Comparison of ENCODE assay signal across 1 cellular context in genomic region chr15:32716216-32716959, GRCh38.
TF ChIP-seq lines count a peak whose summit lies in the region.

No MANE protein-coding gene starts in this region.

TF ChIP-seq in H1, 55 proteins besides CTCF, POLR2A, EP300 and RAD21:
- no peak for TF ChIP-seq MAX (IDR thresholded peaks at IDR 0.05)
- TF ChIP-seq PHF8 (conservative IDR thresholded peaks at IDR 0.05; ENCODE audit: low read depth, low read length): no peak
- no peak for TF ChIP-seq POLR2AphosphoS5 (IDR thresholded peaks at IDR 0.05; ENCODE audit: low read depth, low read length)
- TF ChIP-seq RXRA (IDR thresholded peaks at IDR 0.05; ENCODE audit: insufficient read depth, low read depth, low read length): no peak
- no peak for TF ChIP-seq JUN (IDR thresholded peaks at IDR 0.05; ENCODE audit: low read depth, low read length)
- no peak for TF ChIP-seq TAF1 (IDR thresholded peaks at IDR 0.05; ENCODE audit: low read depth, low read length)
- no peak for TF ChIP-seq BCL11A (IDR thresholded peaks at IDR 0.05; ENCODE audit: low read depth in 2 of 2, low read length in 2 of 2)
- TF ChIP-seq NANOG (IDR thresholded peaks at IDR 0.05; ENCODE audit: insufficient read depth, low read depth, low read length, poor library complexity, severe bottlenecking): no peak
- TF ChIP-seq YY1 (IDR thresholded peaks at IDR 0.05; ENCODE audit: low read depth, low read length): no peak
- TF ChIP-seq CEBPB (IDR thresholded peaks at IDR 0.05; ENCODE audit: low read depth, low read length): no peak
- no peak for TF ChIP-seq MAFK (IDR thresholded peaks at IDR 0.05; ENCODE audit: low read depth, low read length)
- TF ChIP-seq TCF12 (IDR thresholded peaks at IDR 0.05; ENCODE audit: low read depth, low read length): no peak
- TF ChIP-seq CBX5 (IDR thresholded peaks at IDR 0.05; ENCODE audit: low read depth, low read length): no peak
- TF ChIP-seq HDAC2 (IDR thresholded peaks at IDR 0.05; ENCODE audit: borderline replicate concordance in 1 of 2, low read depth in 2 of 2, low read length in 2 of 2): no peak
- TF ChIP-seq SP4 (IDR thresholded peaks at IDR 0.05; ENCODE audit: low read length): no peak
- TF ChIP-seq RFX5 (IDR thresholded peaks at IDR 0.05; ENCODE audit: borderline replicate concordance, low read depth, low read length): no peak
- TF ChIP-seq KDM1A (IDR thresholded peaks at IDR 0.05; ENCODE audit: borderline replicate concordance, low read length): no peak
- TF ChIP-seq SP1 (IDR thresholded peaks at IDR 0.05; ENCODE audit: low read depth, low read length): no peak
TF ChIP-seq in H1: peak in this region for 0.
